In the genomic region with DNA sequence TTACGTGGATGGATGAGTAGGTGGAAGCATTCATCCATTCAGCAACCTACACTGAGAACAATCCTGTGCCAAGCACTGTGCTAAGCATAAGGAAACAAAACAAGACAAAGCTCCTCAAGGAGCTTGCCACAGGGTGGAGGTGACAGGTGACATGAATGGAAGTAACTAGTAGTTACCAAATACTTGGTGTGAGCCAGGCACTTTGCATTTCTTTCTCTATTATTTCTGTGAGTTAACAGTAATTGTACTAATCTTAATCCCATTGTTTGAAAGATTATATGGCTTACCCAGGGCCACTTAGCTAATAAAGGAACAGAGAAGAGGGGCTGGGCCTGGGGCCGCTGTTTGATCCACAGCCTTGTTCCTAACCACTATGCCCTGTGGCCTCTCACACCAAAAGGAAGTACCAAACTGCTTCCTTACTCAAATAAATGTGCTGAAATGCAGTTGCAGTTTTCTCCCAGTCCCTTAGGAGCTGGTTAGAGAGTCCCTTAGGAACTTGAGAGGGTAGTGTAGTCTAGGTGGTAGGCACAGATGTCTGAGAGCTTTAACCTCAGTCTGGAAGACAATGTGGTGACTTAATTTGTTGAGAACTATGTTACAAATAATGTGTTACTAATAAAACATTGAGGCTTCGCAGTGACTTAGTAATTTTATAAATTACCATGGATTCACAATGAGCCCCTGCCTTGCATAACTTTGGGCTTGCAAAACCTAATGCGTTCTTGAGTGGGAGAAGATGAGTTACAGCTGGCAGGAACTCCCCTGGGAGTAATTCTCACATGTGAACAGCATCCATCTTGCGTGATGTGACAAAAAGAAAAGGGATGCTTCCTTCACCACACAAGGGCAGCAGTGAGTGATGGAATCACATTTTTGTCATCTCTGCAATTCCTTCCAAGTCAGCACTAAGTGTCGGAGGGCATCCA, we compare ENCODE assay signal across 9 cellular contexts.
DNase-seq lines count a peak whose midpoint lies in the region; ATAC-seq and TF ChIP-seq lines count a peak whose summit lies in the region.
"Had no signal": no experiment of that assay in that cellular context is flagged by ENCODE, and none has a peak within 500 bp of the region (broad histone marks: within the 10 kb centered on the region; RNA-seq: fewer than 3 reads in every experiment).

No MANE protein-coding gene starts in this region.

- no peak overlapping the region for H2AFZ ChIP-seq in ACC112 (ENCODE audit: low read length, unreplicated experiment)

- H3K36me3 ChIP-seq in ACC112 (ENCODE audit: insufficient read depth, low read length) (peaks cover 7% of the 10 kb centered on the region), muscle layer of colon (ENCODE audit: insufficient read depth, low read length) (peaks cover 25% of the 10 kb centered on the region)

- H3K27me3 ChIP-seq in ACC112 (ENCODE audit: insufficient read depth, low read length) (no peaks in the 10 kb centered on the region), muscle layer of colon (ENCODE audit: control insufficient read depth in 1 of 2, insufficient read depth in 2 of 2, low read length in 2 of 2) (no peaks in the 10 kb centered on the region)

- no peaks in the 10 kb centered on the region for H3K79me2 ChIP-seq in ACC112 (ENCODE audit: control insufficient read depth, insufficient read depth, low read length, unreplicated experiment)

- peak; percentile 25 to 41 for DNase-seq in Kasumi-1 (lab: John Stamatoyannopoulos, UW)
- peak; percentile 90 for DNase-seq in choroid plexus epithelial cell (ENCODE audit: low read depth)
- DNase-seq in stimulated activated CD4-positive, alpha-beta T cell treated with anti-CD3 and anti-CD28 coated beads, Interleukin-2, amount 100 ng/mL, for 48 hours = no peak
- no peak for DNase-seq in GM13976 (ENCODE audit: low spot score)
- DNase-seq: activated naive CD4-positive, alpha-beta T cell had no signal

- ATAC-seq in HG03432 (IDR thresholded peaks at IDR 0.05; ENCODE audit: unreplicated experiment) (no peak), HG03439 (IDR thresholded peaks at IDR 0.05; ENCODE audit: unreplicated experiment) (no peak)

- H3K9ac ChIP-seq in muscle layer of colon (ENCODE audit: low read length) = no peak overlapping the region

- peak; percentile 28 for TF ChIP-seq CTCF in choroid plexus epithelial cell (conservative IDR thresholded peaks at IDR 0.05; ENCODE audit: low read depth, low read length)
- no peak for TF ChIP-seq CTCF in GM13976 (IDR thresholded peaks at IDR 0.05; ENCODE audit: borderline replicate concordance, control extremely low read depth, extremely low read depth, insufficient read depth, missing control alignments)

- no peaks in the 10 kb centered on the region for H3K9me3 ChIP-seq in muscle layer of colon (ENCODE audit: low read length)

- H3K4me1 ChIP-seq in ACC112 (ENCODE audit: control insufficient read depth, insufficient read depth, low read length, unreplicated experiment) (peaks cover 46% of the 10 kb centered on the region), muscle layer of colon (ENCODE audit: insufficient read depth, low read length) (no peaks in the 10 kb centered on the region)

- H3K27ac ChIP-seq in ACC112 (ENCODE audit: low read depth, low read length) (peak overlapping the region; percentile 78), muscle layer of colon (ENCODE audit: low read depth, low read length) (peak overlapping the region; percentile 1)

- in situ Hi-C loops in GM13976 (cut with MboI; ENCODE audit: low sequenced_read_pairs, unreplicated experiment) = no loop called here

- no peak overlapping the region for H3K4me3 ChIP-seq in ACC112 (ENCODE audit: low read depth, low read length)
- no peak overlapping the region for H3K4me3 ChIP-seq in choroid plexus epithelial cell (ENCODE audit: low read depth, low read length)
- H3K4me3 ChIP-seq in muscle layer of colon (ENCODE audit: low read depth in 1 of 2, low read length in 2 of 2) = no peak overlapping the region

Comparison
In these comparisons a context has a peak if more than half of its experiments do, and no peak if none do; other contexts are left out.
1. DNase-seq: peak in Kasumi-1 (2 of 2) and choroid plexus epithelial cell (single experiment); none in stimulated activated CD4-positive, alpha-beta T cell treated with anti-CD3 and anti-CD28 coated beads, Interleukin-2, amount 100 ng/mL, for 48 hours (0 of 2) and GM13976 (single experiment).